ENCODE assay signal across 34 cellular contexts in the genomic region with DNA sequence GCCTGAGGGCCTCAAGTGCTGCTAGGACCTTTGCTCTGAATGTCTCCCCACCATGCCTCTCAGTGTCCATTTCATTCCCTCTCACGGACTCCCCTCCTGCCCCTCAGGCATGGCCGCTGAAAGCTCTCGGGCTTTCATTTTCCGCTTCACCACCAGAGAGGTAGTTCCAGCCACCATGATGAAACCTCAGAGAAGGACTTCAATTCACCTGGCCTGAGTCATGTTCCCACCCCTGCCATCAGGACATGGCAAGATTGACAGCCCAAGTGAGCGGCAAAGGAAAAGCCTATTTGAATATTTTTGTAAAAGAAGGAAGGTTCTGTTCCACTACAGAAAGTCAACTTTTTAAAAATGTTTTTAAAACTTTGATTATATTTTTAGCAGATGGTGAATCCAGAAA.
"Had no signal": no experiment of that assay in that cellular context is flagged by ENCODE, and none has a peak within 500 bp of the region (broad histone marks: within the 10 kb centered on the region; RNA-seq: fewer than 3 reads in every experiment).

No MANE protein-coding gene starts in this region.

- H3K27me3 ChIP-seq: MG63 had no signal

- H3K9me3 ChIP-seq: MG63 had no signal

- H3K36me3 ChIP-seq: MG63 had no signal

- H3K4me2 ChIP-seq: KMS-11 had no signal

- H3K27ac ChIP-seq: KMS-11 had no signal

- DNase-seq: Karpas-422, Kasumi-1, MG63, MM.1S, MV-4-11, NCI-H1048, NCI-H1092, NCI-H1092 treated with DMSO at 0.1 percent for 48 hours, NCI-H1105, NCI-H1105 treated with DMSO at 0.1 percent for 48 hours, NCI-H1417, NCI-H1417 treated with DMSO at 0.1 percent for 48 hours, NCI-H1436, NCI-H1436 treated with DMSO at 0.1 percent for 48 hours, NCI-H146, NCI-H1694, NCI-H1694 treated with DMSO at 0.1 percent for 48 hours, NCI-H187, NCI-H187 treated with DMSO at 0.1 percent for 48 hours, NCI-H1930, NCI-H2029, NCI-H2029 treated with DMSO at 0.1 percent for 48 hours, NCI-H2081, NCI-H2081 treated with DMSO at 0.1 percent for 48 hours, NCI-H2107, NCI-H2171, NCI-H2171 treated with DMSO at 0.1 percent for 48 hours, NCI-H226, NCI-H345, NCI-H446, NCI-H446 treated with DMSO at 0.1 percent for 48 hours, NCI-H510A, NCI-H510A treated with DMSO at 0.1 percent for 48 hours had no signal

- H3K9ac ChIP-seq: KMS-11 had no signal

- H3K4me3 ChIP-seq: MG63 had no signal
